Comparison of ENCODE assay signal across 10 cellular contexts in the genomic region with DNA sequence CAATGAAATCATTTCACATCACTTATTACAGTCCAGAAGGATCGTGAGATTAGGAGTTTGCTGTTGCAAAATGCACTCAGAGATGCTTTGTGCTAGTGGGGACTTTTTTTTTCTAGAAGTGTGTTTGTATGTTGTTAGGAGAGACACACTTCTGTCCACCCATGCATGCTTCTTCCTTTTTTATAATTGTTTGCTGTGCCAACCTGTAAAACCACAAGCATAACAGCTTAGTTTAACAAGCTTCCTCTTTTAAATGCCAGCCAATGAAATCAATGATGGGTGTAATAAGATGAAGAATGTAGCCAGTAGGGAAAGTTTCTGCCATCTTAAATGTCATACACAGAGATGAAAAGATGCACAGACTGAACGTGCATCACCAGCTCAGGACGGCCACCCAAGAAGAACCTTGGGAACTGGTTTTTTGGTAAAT.
DNase-seq lines count a peak whose midpoint lies in the region; ATAC-seq and TF ChIP-seq lines count a peak whose summit lies in the region.
"Had no signal": no experiment of that assay in that cellular context is flagged by ENCODE, and none has a peak within 500 bp of the region (broad histone marks: within the 10 kb centered on the region; RNA-seq: fewer than 3 reads in every experiment).

No MANE protein-coding gene starts in this region.

- TF ChIP-seq EP300 in transverse colon (IDR thresholded peaks at IDR 0.05; ENCODE audit: low read depth), result no peak

- H3K4me3 ChIP-seq in OCI-LY3 (ENCODE audit: low read length) (no peak overlapping the region), lower lobe of right lung (no peak overlapping the region), transverse colon (no peak overlapping the region)

- H3K27me3 ChIP-seq in OCI-LY3 (ENCODE audit: low read depth, low read length) (no peaks in the 10 kb centered on the region), lower lobe of right lung (ENCODE audit: low read depth) (no peaks in the 10 kb centered on the region), transverse colon (no peaks in the 10 kb centered on the region)

- TF ChIP-seq CTCF in OCI-LY3 (IDR thresholded peaks at IDR 0.05; ENCODE audit: low read depth, low read length) (no peak), lower lobe of right lung (IDR thresholded peaks at IDR 0.05) (no peak), transverse colon (IDR thresholded peaks at IDR 0.05) (no peak)

- H3K27ac ChIP-seq in OCI-LY3 (ENCODE audit: low read length) (no peak overlapping the region), lower lobe of right lung (no peak overlapping the region), transverse colon (peak overlapping the region in 1 of 4 donors; percentile 19)

- no peaks in the 10 kb centered on the region for H3K9me3 ChIP-seq in OCI-LY3 (ENCODE audit: insufficient read depth, low read length)
- no peaks in the 10 kb centered on the region for H3K9me3 ChIP-seq in lower lobe of right lung
- H3K9me3 ChIP-seq in transverse colon, result no peaks in the 10 kb centered on the region

- no peaks in the 10 kb centered on the region for H3K79me2 ChIP-seq in OCI-LY3 (ENCODE audit: low read length)

- no peak overlapping the region for H3K9ac ChIP-seq in OCI-LY3 (ENCODE audit: low read length)

- no peaks in the 10 kb centered on the region for H4K20me1 ChIP-seq in OCI-LY3 (ENCODE audit: insufficient read depth, low read length)

- no peaks in the 10 kb centered on the region for H3K36me3 ChIP-seq in OCI-LY3 (replicated peaks; ENCODE audit: low read depth, low read length)
- H3K36me3 ChIP-seq in lower lobe of right lung, result no peaks in the 10 kb centered on the region
- no peaks in the 10 kb centered on the region for H3K36me3 ChIP-seq in transverse colon

- intact Hi-C loops in lower lobe of right lung (cut with DNase I), result no loop called here
- intact Hi-C loops in transverse colon (cut with DNase I; ENCODE audit: low total_unique reads), result no loop called here

- TF ChIP-seq POLR2A in transverse colon (IDR thresholded peaks at IDR 0.05), result no peak

- peak overlapping the region; percentile 36 for H3K4me2 ChIP-seq in OCI-LY3 (ENCODE audit: low read length)

- DNase-seq in lower lobe of right lung (no peak), ecto neural progenitor cell (ENCODE audit: low spot score) (no peak), NCI-H774 (lab: John Stamatoyannopoulos, UW) (no peak), transverse colon (no peak)
- DNase-seq: left ventricle myocardium superior, NCI-H1417 treated with DMSO at 0.1 percent for 48 hours had no signal

- in situ Hi-C loops in transverse colon (cut with MboI; ENCODE audit: low pct_ligation_motif_present in 1 of 4, low pct_unique_long_range_greater_than_20kb in 1 of 4, low sequenced_read_pairs in 3 of 4), result no loop called here

- H3K4me1 ChIP-seq in OCI-LY3 (ENCODE audit: low read length) (peaks cover 35% of the 10 kb centered on the region), lower lobe of right lung (peaks cover 19% of the 10 kb centered on the region), transverse colon (peaks cover 0 to 8% (median 0%) of the 10 kb centered on the region in 4 donors)

- ATAC-seq in GM18519 (IDR thresholded peaks at IDR 0.05; ENCODE audit: low FRiP score, unreplicated experiment) (peak; percentile 24), HG02885 (IDR thresholded peaks at IDR 0.05; ENCODE audit: poor library complexity, unreplicated experiment) (peak; percentile 29), lower lobe of right lung (peak; percentile 45 to 73), HG03439 (IDR thresholded peaks at IDR 0.05; ENCODE audit: unreplicated experiment) (no peak)
- ATAC-seq: left ventricle myocardium superior had no signal

- 20 to 25% methylated on average over 1 to 3 of the region's 3 CpGs for WGBS in transverse colon (ENCODE audit: low coverage in 1 of 2), 2 donors

- no peak overlapping the region for H2AFZ ChIP-seq in OCI-LY3 (ENCODE audit: low read depth, low read length)
